ENCODE assay signal across 1 cellular context in genomic region chr14:92109490-92109889, GRCh38.
TF ChIP-seq lines count a peak whose summit lies in the region.

No MANE protein-coding gene starts in this region.

TF ChIP-seq in H1, 55 proteins besides CTCF, POLR2A, EP300 and RAD21:
- no peak for TF ChIP-seq PHF8 (conservative IDR thresholded peaks at IDR 0.05; ENCODE audit: low read depth, low read length)
- TF ChIP-seq FOSL1 (IDR thresholded peaks at IDR 0.05; ENCODE audit: insufficient read depth, low read depth, low read length), result no peak
- TF ChIP-seq GABPA (IDR thresholded peaks at IDR 0.05; ENCODE audit: borderline replicate concordance, insufficient read depth, low read length), result no peak
- no peak for TF ChIP-seq CTBP2 (IDR thresholded peaks at IDR 0.05; ENCODE audit: borderline replicate concordance, insufficient read depth, insufficient read length, low read length)
- TF ChIP-seq RXRA (IDR thresholded peaks at IDR 0.05; ENCODE audit: insufficient read depth, low read depth, low read length), result no peak
- no peak for TF ChIP-seq KDM5A (IDR thresholded peaks at IDR 0.05; ENCODE audit: low read length)
- no peak for TF ChIP-seq POLR2AphosphoS5 (IDR thresholded peaks at IDR 0.05; ENCODE audit: low read depth, low read length)
- no peak for TF ChIP-seq ASH2L (IDR thresholded peaks at IDR 0.05; ENCODE audit: low read length)
- no peak for TF ChIP-seq CBX5 (IDR thresholded peaks at IDR 0.05; ENCODE audit: low read depth, low read length)
TF ChIP-seq in H1: peak in this region for 0.
